Comparison of ENCODE assay signal across 32 cellular contexts in the genomic region with DNA sequence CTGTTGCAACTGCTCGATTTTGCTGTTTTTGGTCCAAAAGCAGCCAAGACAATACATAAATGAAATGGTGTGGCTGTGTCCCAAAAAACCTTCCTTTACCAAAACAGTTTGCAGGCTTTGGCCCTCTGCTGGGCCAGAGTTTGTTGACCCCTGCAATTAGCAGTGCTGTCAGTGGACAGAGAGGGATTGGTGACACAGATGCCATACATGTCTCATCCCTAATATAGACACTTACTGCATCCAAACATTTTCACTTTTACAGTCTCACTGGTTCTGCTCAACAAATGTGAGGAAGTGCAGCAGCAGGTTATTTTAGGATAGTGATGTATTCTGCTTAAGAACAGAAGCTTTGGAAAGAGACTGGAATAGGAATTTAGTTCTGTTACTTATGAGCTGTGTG.
"Had no signal": no experiment of that assay in that cellular context is flagged by ENCODE, and none has a peak within 500 bp of the region (broad histone marks: within the 10 kb centered on the region; RNA-seq: fewer than 3 reads in every experiment).

No MANE protein-coding gene starts in this region.

- H3K4me1 Mint-ChIP-seq: naive B cell; naive thymus-derived CD8-positive, alpha-beta T cell; nephron progenitor cell; neural crest cell; stimulated activated memory B cell treated with anti-CD40 and anti-IgM and Interleukin-4, amounts not matched to agents 10 μg/mL and 1 μg/mL and 100 μg/mL, for 72 hours; stimulated activated naive CD8-positive, alpha-beta T cell treated with anti-CD3 and anti-CD28 coated beads, Interleukin-15, amount 100 ng/mL, for 72 hours had no signal

- H3K27me3 Mint-ChIP-seq: naive B cell; naive thymus-derived CD8-positive, alpha-beta T cell; natural killer cell treated with Interleukin-12 subunit alpha and Interleukin-12 subunit beta and Interleukin-15 and Interleukin-18, amount 100 ng/mL, for 72 hours; stimulated activated memory B cell treated with anti-CD40 and anti-IgM and Interleukin-4, amounts not matched to agents 10 μg/mL and 1 μg/mL and 100 μg/mL, for 72 hours; stimulated activated naive CD8-positive, alpha-beta T cell treated with anti-CD3 and anti-CD28 coated beads, Interleukin-15, amount 100 ng/mL, for 72 hours; type B pancreatic cell had no signal

- H3K36me3 Mint-ChIP-seq: naive B cell; naive thymus-derived CD8-positive, alpha-beta T cell; stimulated activated memory B cell treated with anti-CD40 and anti-IgM and Interleukin-4, amounts not matched to agents 10 μg/mL and 1 μg/mL and 100 μg/mL, for 72 hours; type B pancreatic cell had no signal

- H3K9me3 ChIP-seq: pancreas, prostate gland, right lobe of liver, testis, transverse colon, upper lobe of right lung, uterus had no signal

- H3K27ac Mint-ChIP-seq: naive B cell; naive thymus-derived CD8-positive, alpha-beta T cell; natural killer cell treated with Interleukin-12 subunit alpha and Interleukin-12 subunit beta and Interleukin-15 and Interleukin-18, amount 100 ng/mL, for 72 hours; nephron progenitor cell; stimulated activated memory B cell treated with anti-CD40 and anti-IgM and Interleukin-4, amounts not matched to agents 10 μg/mL and 1 μg/mL and 100 μg/mL, for 72 hours; stimulated activated naive CD8-positive, alpha-beta T cell treated with anti-CD3 and anti-CD28 coated beads, Interleukin-15, amount 100 ng/mL, for 72 hours; type B pancreatic cell had no signal

- H3K4me2 ChIP-seq: smooth muscle cell had no signal

- FAIRE-seq: pancreas had no signal

- H3K4me1 ChIP-seq: pancreas, prostate gland, right lobe of liver, spleen, suprapubic skin, testis, transverse colon, upper lobe of right lung, uterus had no signal

- ATAC-seq: naive thymus-derived CD8-positive, alpha-beta T cell; natural killer cell treated with Interleukin-12 subunit alpha and Interleukin-12 subunit beta and Interleukin-15 and Interleukin-18, amount 100 ng/mL, for 72 hours; pancreas; right cardiac atrium; stimulated activated memory B cell treated with anti-CD40 and anti-IgM and Interleukin-4, amounts not matched to agents 10 μg/mL and 1 μg/mL and 100 μg/mL, for 72 hours; stimulated activated naive CD8-positive, alpha-beta T cell treated with anti-CD3 and anti-CD28 coated beads, Interleukin-15, amount 100 ng/mL, for 72 hours; stimulated activated naive CD8-positive, alpha-beta T cell treated with anti-CD3 and anti-CD28 coated beads, Interleukin-15, Interleukin-2, amounts not matched to agents 100 U/mL and 50 U/mL, for 24 hours; upper lobe of right lung had no signal

- H3K9me3 Mint-ChIP-seq: type B pancreatic cell had no signal

- H3K36me3 ChIP-seq: pancreas, prostate gland, right lobe of liver, sigmoid colon, spleen, suprapubic skin, transverse colon, upper lobe of right lung, uterus had no signal

- DNase-seq: naive B cell; naive thymus-derived CD8-positive, alpha-beta T cell; nephron progenitor cell; occipital lobe; pancreas; retina; right cardiac atrium; right lobe of liver; sigmoid colon; spleen; stimulated activated CD4-positive, alpha-beta T cell treated with anti-CD3 and anti-CD28 coated beads, Interleukin-12 subunit alpha, Interleukin-12 subunit beta, amount 100 ng/mL, for 4 hours; stimulated activated CD4-positive, alpha-beta T cell treated with anti-CD3 and anti-CD28 coated beads, Interleukin-1b, Interleukin-23, amount 100 ng/mL, for 48 hours; stimulated activated CD4-positive, alpha-beta T cell treated with anti-CD3 and anti-CD28 coated beads, Interleukin-4, amount 100 ng/mL, for 1 hour; stimulated activated CD4-positive, alpha-beta T cell treated with anti-CD3 and anti-CD28 coated beads, Interleukin-4, amount 100 ng/mL, for 4 hours; stimulated activated CD8-positive, alpha-beta memory T cell treated with anti-CD3 and anti-CD28 coated beads, Interleukin-4, amount 100 ng/mL, for 48 hours; stimulated activated naive CD4-positive, alpha-beta T cell; stimulated activated naive CD8-positive, alpha-beta T cell treated with anti-CD3 and anti-CD28 coated beads, Interleukin-15, amount 100 ng/mL, for 72 hours; stimulated activated naive CD8-positive, alpha-beta T cell treated with anti-CD3 and anti-CD28 coated beads, Interleukin-15, Interleukin-2, amounts not matched to agents 100 U/mL and 50 U/mL, for 24 hours; substantia nigra; testis; tibial artery; transverse colon; upper lobe of right lung; uterus had no signal

- H3K27ac ChIP-seq: pancreas, prostate gland, right lobe of liver, skin epidermis, spleen, suprapubic skin, testis, tibial artery, transverse colon, upper lobe of right lung, uterus had no signal

- H3K27me3 ChIP-seq: pancreas, right lobe of liver, sigmoid colon, spleen, suprapubic skin, testis, tibial artery, transverse colon, upper lobe of right lung, uterus had no signal

- H3K4me3 ChIP-seq: pancreas, prostate gland, right lobe of liver, sigmoid colon, skin epidermis, smooth muscle cell, spleen, suprapubic skin, testis, tibial artery, transverse colon, upper lobe of right lung, uterus had no signal

- H3K4me3 Mint-ChIP-seq: naive B cell; naive thymus-derived CD8-positive, alpha-beta T cell; natural killer cell treated with Interleukin-12 subunit alpha and Interleukin-12 subunit beta and Interleukin-15 and Interleukin-18, amount 100 ng/mL, for 72 hours; nephron progenitor cell; neural crest cell; stimulated activated memory B cell treated with anti-CD40 and anti-IgM and Interleukin-4, amounts not matched to agents 10 μg/mL and 1 μg/mL and 100 μg/mL, for 72 hours; stimulated activated naive CD8-positive, alpha-beta T cell treated with anti-CD3 and anti-CD28 coated beads, Interleukin-15, amount 100 ng/mL, for 72 hours; type B pancreatic cell had no signal
